In the genomic region with DNA sequence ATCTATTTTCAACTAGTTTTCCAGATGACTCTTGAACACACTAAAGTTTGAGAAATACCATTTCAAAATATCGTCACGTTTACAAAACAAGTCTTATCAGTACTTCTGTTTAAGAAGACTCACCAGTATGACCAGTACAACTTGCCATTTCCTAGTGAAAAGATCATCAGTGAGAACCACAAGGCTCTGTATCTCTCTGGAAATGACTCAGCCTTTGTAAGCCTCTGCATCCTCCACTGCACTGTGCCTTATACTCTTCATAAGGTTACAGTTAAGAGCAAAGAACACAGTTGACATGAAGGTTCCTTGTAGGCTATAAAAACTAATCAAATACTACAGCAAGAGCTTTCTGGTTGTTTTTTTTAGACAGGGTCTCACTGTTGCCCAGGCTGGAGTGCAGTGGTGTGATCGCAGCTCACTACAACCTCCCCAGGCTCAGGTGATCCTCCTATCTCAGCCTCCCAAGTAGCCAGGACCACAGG, we compare ENCODE assay signal across 9 cellular contexts. TPM values are rescaled to one million over a fixed set of nuclear protein-coding genes. Genes with fewer than 3 reads are reported as not detected.
DNase-seq lines count a peak whose midpoint lies in the region; ATAC-seq lines count a peak whose summit lies in the region.
"Had no signal": no experiment of that assay in that cellular context is flagged by ENCODE, and none has a peak within 500 bp of the region (broad histone marks: within the 10 kb centered on the region; RNA-seq: fewer than 3 reads in every experiment).

No MANE protein-coding gene starts in this region.

- H3K27me3 Mint-ChIP-seq in activated T-helper 1 cell treated with anti-CD3 and anti-CD28 coated beads, Interleukin-12 subunit alpha, Interleukin-12 subunit beta, Interleukin-2, Interleukin-4 antibody, amounts not matched to agents 30 ng/mL and 10 ng/mL and 1 ng/mL, durations not matched to agents 14 hours and 24 hours and 36 hours (ENCODE audit: insufficient read depth), result no peaks in the 10 kb centered on the region

- H3K36me3 Mint-ChIP-seq in activated T-helper 1 cell treated with anti-CD3 and anti-CD28 coated beads, Interleukin-12 subunit alpha, Interleukin-12 subunit beta, Interleukin-2, Interleukin-4 antibody, amounts not matched to agents 30 ng/mL and 10 ng/mL and 1 ng/mL, durations not matched to agents 14 hours and 24 hours and 36 hours (ENCODE audit: low read depth), result peaks cover 58% of the 10 kb centered on the region

- H3K27ac Mint-ChIP-seq in activated T-helper 1 cell treated with anti-CD3 and anti-CD28 coated beads, Interleukin-12 subunit alpha, Interleukin-12 subunit beta, Interleukin-2, Interleukin-4 antibody, amounts not matched to agents 30 ng/mL and 10 ng/mL and 1 ng/mL, durations not matched to agents 14 hours and 24 hours and 36 hours, result peak overlapping the region; percentile 34
- H3K27ac Mint-ChIP-seq: brain had no signal

- no peaks in the 10 kb centered on the region for H3K9me3 Mint-ChIP-seq in activated T-helper 1 cell treated with anti-CD3 and anti-CD28 coated beads, Interleukin-12 subunit alpha, Interleukin-12 subunit beta, Interleukin-2, Interleukin-4 antibody, amounts not matched to agents 30 ng/mL and 10 ng/mL and 1 ng/mL, durations not matched to agents 14 hours and 24 hours and 36 hours
- H3K9me3 Mint-ChIP-seq: brain had no signal

- H3K4me1 Mint-ChIP-seq in activated T-helper 1 cell treated with anti-CD3 and anti-CD28 coated beads, Interleukin-12 subunit alpha, Interleukin-12 subunit beta, Interleukin-2, Interleukin-4 antibody, amounts not matched to agents 30 ng/mL and 10 ng/mL and 1 ng/mL, durations not matched to agents 14 hours and 24 hours and 36 hours (ENCODE audit: low read depth), result peaks cover 48% of the 10 kb centered on the region

- DNase-seq in AG08395 (ENCODE audit: low spot score), result peak; percentile 85
- peak; percentile 42 for DNase-seq in activated T-helper 1 cell treated with anti-CD3 and anti-CD28 coated beads, Interleukin-12 subunit alpha, Interleukin-12 subunit beta, Interleukin-2, Interleukin-4 antibody, amounts not matched to agents 30 ng/mL and 10 ng/mL and 1 ng/mL, durations not matched to agents 14 hours and 24 hours and 36 hours (ENCODE audit: low spot score)
- no peak for DNase-seq in stimulated activated naive CD8-positive, alpha-beta T cell treated with anti-CD3 and anti-CD28 coated beads, Interleukin-15, Interleukin-2, amounts not matched to agents 100 U/mL and 50 U/mL, for 24 hours
- no peak for DNase-seq in NCI-H146 treated with DMSO at 0.1 percent for 48 hours (lab: John Stamatoyannopoulos, UW; ENCODE audit: unreplicated experiment)
- DNase-seq in stimulated activated naive CD4-positive, alpha-beta T cell (lab: John Stamatoyannopoulos, UW), result no peak
- DNase-seq in T-helper 9 cell, result no peak

- intact Hi-C loops in activated T-helper 1 cell treated with anti-CD3 and anti-CD28 coated beads, Interleukin-12 subunit alpha, Interleukin-12 subunit beta, Interleukin-2, Interleukin-4 antibody, amounts not matched to agents 30 ng/mL and 10 ng/mL and 1 ng/mL, durations not matched to agents 14 hours and 24 hours and 36 hours (cut with micrococcal nuclease), result loop anchor here (1.0 kb wide), 2 partner anchors 12 to 15 kb away; a partner anchor contains a TSS

- peak overlapping the region; percentile 7 for H3K4me3 Mint-ChIP-seq in activated T-helper 1 cell treated with anti-CD3 and anti-CD28 coated beads, Interleukin-12 subunit alpha, Interleukin-12 subunit beta, Interleukin-2, Interleukin-4 antibody, amounts not matched to agents 30 ng/mL and 10 ng/mL and 1 ng/mL, durations not matched to agents 14 hours and 24 hours and 36 hours
- H3K4me3 Mint-ChIP-seq: brain had no signal

- ATAC-seq in GM19035 (IDR thresholded peaks at IDR 0.05; ENCODE audit: unreplicated experiment) (peak; percentile 96), HG03108 (IDR thresholded peaks at IDR 0.05; ENCODE audit: unreplicated experiment) (peak; percentile 96)
- ATAC-seq in stimulated activated naive CD8-positive, alpha-beta T cell treated with anti-CD3 and anti-CD28 coated beads, Interleukin-15, Interleukin-2, amounts not matched to agents 100 U/mL and 50 U/mL, for 24 hours, result peak; percentile 96

RNA-seq across cellular contexts. Expression of a gene that starts 5.7 kb away (rescaled TPM):
- 77.7 and 77.8 TPM in 2 replicates for total RNA-seq in activated T-helper 1 cell treated with anti-CD3 and anti-CD28 coated beads, Interleukin-12 subunit alpha, Interleukin-12 subunit beta, Interleukin-2, Interleukin-4 antibody, amounts not matched to agents 30 ng/mL and 10 ng/mL and 1 ng/mL, durations not matched to agents 14 hours and 24 hours and 36 hours

RNA-seq across cellular contexts. Expression of a gene that starts 15.4 kb away (rescaled TPM):
- 63.2 and 66.1 TPM in 2 replicates for total RNA-seq in activated T-helper 1 cell treated with anti-CD3 and anti-CD28 coated beads, Interleukin-12 subunit alpha, Interleukin-12 subunit beta, Interleukin-2, Interleukin-4 antibody, amounts not matched to agents 30 ng/mL and 10 ng/mL and 1 ng/mL, durations not matched to agents 14 hours and 24 hours and 36 hours

RNA-seq across cellular contexts. Expression of a gene that starts 21.5 kb away (rescaled TPM):
- not detected in 2 replicates for total RNA-seq in activated T-helper 1 cell treated with anti-CD3 and anti-CD28 coated beads, Interleukin-12 subunit alpha, Interleukin-12 subunit beta, Interleukin-2, Interleukin-4 antibody, amounts not matched to agents 30 ng/mL and 10 ng/mL and 1 ng/mL, durations not matched to agents 14 hours and 24 hours and 36 hours

Comparison
In these comparisons a context has a peak if more than half of its experiments do, and no peak if none do; other contexts are left out.
1. DNase-seq: peak in AG08395 (single experiment) and activated T-helper 1 cell treated with anti-CD3 and anti-CD28 coated beads, Interleukin-12 subunit alpha, Interleukin-12 subunit beta, Interleukin-2, Interleukin-4 antibody, amounts not matched to agents 30 ng/mL and 10 ng/mL and 1 ng/mL, durations not matched to agents 14 hours and 24 hours and 36 hours (single experiment); none in stimulated activated naive CD8-positive, alpha-beta T cell treated with anti-CD3 and anti-CD28 coated beads, Interleukin-15, Interleukin-2, amounts not matched to agents 100 U/mL and 50 U/mL, for 24 hours (single experiment), NCI-H146 treated with DMSO at 0.1 percent for 48 hours (single experiment), stimulated activated naive CD4-positive, alpha-beta T cell (0 of 6) and T-helper 9 cell (single experiment).
2. Peak in every context shown above with its lines, with median percentiles within 50 percentile points of each other: ATAC-seq.